8 cellular contexts compared by ENCODE assay signal in the genomic region with DNA sequence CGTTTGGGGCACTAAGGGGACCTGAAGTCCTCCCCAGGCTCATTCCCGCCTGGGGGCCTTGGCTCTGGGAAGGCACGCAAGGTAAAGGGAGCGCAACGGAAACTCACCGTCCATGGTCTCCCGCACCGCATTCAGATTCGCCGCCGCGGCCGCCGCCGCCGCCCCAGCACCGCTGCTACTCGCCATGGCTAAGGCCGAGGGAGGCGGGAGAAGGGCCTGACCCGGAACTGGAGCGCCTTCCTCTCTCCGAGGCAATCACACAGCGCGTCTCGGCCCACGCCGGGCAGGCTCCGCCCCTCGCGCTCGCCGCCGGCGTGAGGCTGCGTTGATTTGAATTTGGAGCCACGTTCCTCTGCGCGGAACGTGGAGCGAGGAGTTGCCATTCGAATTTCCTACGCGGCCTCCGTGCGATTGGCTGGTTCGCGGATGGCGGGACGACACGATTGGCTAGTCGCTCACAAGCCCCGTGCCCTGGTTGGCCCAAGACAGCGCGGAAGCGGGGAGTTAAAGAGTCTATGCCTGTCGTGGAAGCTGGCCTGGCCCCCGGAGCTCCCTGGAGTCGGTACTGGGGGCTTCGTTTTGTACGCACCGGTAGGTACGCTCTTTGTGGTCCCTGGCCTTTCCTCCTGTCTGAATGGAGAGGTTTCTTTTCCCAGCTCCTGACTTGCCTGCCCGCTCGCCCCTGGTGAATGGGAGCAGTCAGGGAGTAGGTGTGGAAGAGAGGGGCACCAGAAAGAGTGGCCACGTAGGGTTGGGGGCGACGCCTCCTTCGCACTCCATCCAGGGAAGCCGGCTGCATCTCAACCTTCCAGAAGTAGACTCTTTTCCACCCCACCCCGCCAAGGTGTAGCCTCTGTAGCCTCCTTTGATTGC. TPM values are rescaled to one million over a fixed set of nuclear protein-coding genes. Genes with fewer than 3 reads are reported as not detected.
DNase-seq lines count a peak whose midpoint lies in the region; ATAC-seq and TF ChIP-seq lines count a peak whose summit lies in the region.

A gene (plus strand): TSS at position 507 of the 873 bp plus-strand sequence. CDS start 1,018 bp downstream, outside the sequence.
A gene with protein sequence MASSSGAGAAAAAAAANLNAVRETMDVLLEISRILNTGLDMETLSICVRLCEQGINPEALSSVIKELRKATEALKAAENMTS (minus strand): TSS at position 213 of the 873 bp plus-strand sequence. CDS start 27 bp downstream, at position 186.

- peak; percentile 93 for ATAC-seq in GM19395 (IDR thresholded peaks at IDR 0.05; ENCODE audit: unreplicated experiment)
- ATAC-seq in HG03558 (IDR thresholded peaks at IDR 0.05; ENCODE audit: extremely low read depth, unreplicated experiment), result peak; percentile 95
- ATAC-seq in left colon, result peak; percentile 94

- POLR2A ChIA-PET in activated CD4-positive, alpha-beta T cell treated with anti-CD3 and anti-CD28 coated beads, Interleukin-2, amount 10 ng/mL, durations not matched to agents 7 days and 5 days (lab: Charles Lee), result no interaction called here

- CTCF ChIA-PET in activated CD4-positive, alpha-beta T cell treated with anti-CD3 and anti-CD28 coated beads, Interleukin-2, amount 10 ng/mL, durations not matched to agents 7 days and 5 days (lab: Charles Lee), result interaction anchor here (1.1 kb wide), 1 partner anchor 10 kb away, joined by 4 read pairs; no protein-coding TSS in a partner anchor

- H3K9me3 Mint-ChIP-seq in CD14-positive monocyte, result peaks cover 0 to 3% (median 0%) of the 10 kb centered on the region in 7 donors
- H3K9me3 Mint-ChIP-seq in activated CD4-positive, alpha-beta T cell treated with anti-CD3 and anti-CD28 coated beads, Interleukin-2, amount 10 ng/mL, durations not matched to agents 7 days and 5 days, result peaks cover 3% of the 10 kb centered on the region

- DNase-seq in CD14-positive monocyte (ENCODE audit: low spot score), result peak; percentile 93
- peak; percentile 98 for DNase-seq in NCI-H748 (lab: John Stamatoyannopoulos, UW; ENCODE audit: unreplicated experiment)
- peak; percentile 97 for DNase-seq in activated CD4-positive, alpha-beta T cell treated with anti-CD3 and anti-CD28 coated beads, Interleukin-2, amount 10 ng/mL, durations not matched to agents 7 days and 5 days
- peak; percentile 75 for DNase-seq in cortex of kidney (lab: John Stamatoyannopoulos, UW)
- DNase-seq in left colon, result peak; percentile 95 to 96
- peak; percentile 88 to 91 for DNase-seq in stimulated activated CD4-positive, alpha-beta T cell treated with anti-CD3 and anti-CD28 coated beads, Interleukin-1b, Interleukin-23, amount 100 ng/mL, for 4 hours (ENCODE audit: low read depth in 2 of 2)

- H3K27ac Mint-ChIP-seq in CD14-positive monocyte, result peak within 1 kb of the TSS; percentile 79 to 95 (median 89)
- peak within 1 kb of the TSS; percentile 91 for H3K27ac Mint-ChIP-seq in activated CD4-positive, alpha-beta T cell treated with anti-CD3 and anti-CD28 coated beads, Interleukin-2, amount 10 ng/mL, durations not matched to agents 7 days and 5 days

- intact Hi-C loops in CD14-positive monocyte (cut with micrococcal nuclease), result loop anchor here (1.0 to 5.0 kb wide), 2 partner anchors 55 kb away; a partner anchor contains a TSS
- intact Hi-C loops in left colon (cut with DNase I, micrococcal nuclease), result no loop called here

- no peak for TF ChIP-seq CTCF in CD14-positive monocyte (IDR thresholded peaks at IDR 0.05)

- H3K4me1 Mint-ChIP-seq in CD14-positive monocyte, result peaks cover 33% of the 10 kb centered on the region
- peaks cover 56% of the 10 kb centered on the region for H3K4me1 Mint-ChIP-seq in activated CD4-positive, alpha-beta T cell treated with anti-CD3 and anti-CD28 coated beads, Interleukin-2, amount 10 ng/mL, durations not matched to agents 7 days and 5 days

- H3K27me3 Mint-ChIP-seq in CD14-positive monocyte (ENCODE audit: low read depth in 3 of 3), result peaks cover 0 to 2% (median 0%) of the 10 kb centered on the region in 3 donors
- H3K27me3 Mint-ChIP-seq in activated CD4-positive, alpha-beta T cell treated with anti-CD3 and anti-CD28 coated beads, Interleukin-2, amount 10 ng/mL, durations not matched to agents 7 days and 5 days, result no peaks in the 10 kb centered on the region

- H3K4me3 Mint-ChIP-seq in CD14-positive monocyte, result peak within 1 kb of the TSS; percentile 95 to 97
- peak within 1 kb of the TSS; percentile 93 for H3K4me3 Mint-ChIP-seq in activated CD4-positive, alpha-beta T cell treated with anti-CD3 and anti-CD28 coated beads, Interleukin-2, amount 10 ng/mL, durations not matched to agents 7 days and 5 days

- peaks cover 12 to 26% of the 10 kb centered on the region in 2 donors for H3K36me3 Mint-ChIP-seq in CD14-positive monocyte
- peaks cover 63% of the 10 kb centered on the region for H3K36me3 Mint-ChIP-seq in activated CD4-positive, alpha-beta T cell treated with anti-CD3 and anti-CD28 coated beads, Interleukin-2, amount 10 ng/mL, durations not matched to agents 7 days and 5 days (ENCODE audit: low read depth)

RNA-seq across cellular contexts. Expression of the first gene that starts in this region (rescaled TPM):
- 1 to 10 TPM; 2.1 to 4.7 TPM for polyA plus RNA-seq in CD14-positive monocyte
- 10 to 100 TPM; 31.1 to 32.0 TPM for total RNA-seq in activated CD4-positive, alpha-beta T cell treated with anti-CD3 and anti-CD28 coated beads, Interleukin-2, amount 10 ng/mL, durations not matched to agents 7 days and 5 days
- total RNA-seq in left colon, result 1 to 10 TPM; 6.9 TPM

RNA-seq across cellular contexts. Expression of the second gene that starts in this region (rescaled TPM):
- polyA plus RNA-seq in CD14-positive monocyte, result 1 to 10 TPM; 2.5 to 4.9 TPM
- 10 to 100 TPM; 14.7 to 20.0 TPM for total RNA-seq in activated CD4-positive, alpha-beta T cell treated with anti-CD3 and anti-CD28 coated beads, Interleukin-2, amount 10 ng/mL, durations not matched to agents 7 days and 5 days
- total RNA-seq in left colon, result 1 to 10 TPM; 4.4 to 6.1 TPM

Comparison
In these comparisons a context has a peak if more than half of its experiments do, and no peak if none do; other contexts are left out.
1. Peak in every context shown above with its lines: DNase-seq and ATAC-seq.
2. RNA of the first gene that starts in this region (total RNA-seq): 31.1 to 32.0 TPM in activated CD4-positive, alpha-beta T cell treated with anti-CD3 and anti-CD28 coated beads, Interleukin-2, amount 10 ng/mL, durations not matched to agents 7 days and 5 days; 6.9 TPM in left colon; every median in the first group is over 4 times any median in the second.
3. intact Hi-C loops: an anchor here in CD14-positive monocyte (1.0 to 5.0 kb wide); none called in left colon.